ENCODE assay signal across 1 cellular context in the genomic region with DNA sequence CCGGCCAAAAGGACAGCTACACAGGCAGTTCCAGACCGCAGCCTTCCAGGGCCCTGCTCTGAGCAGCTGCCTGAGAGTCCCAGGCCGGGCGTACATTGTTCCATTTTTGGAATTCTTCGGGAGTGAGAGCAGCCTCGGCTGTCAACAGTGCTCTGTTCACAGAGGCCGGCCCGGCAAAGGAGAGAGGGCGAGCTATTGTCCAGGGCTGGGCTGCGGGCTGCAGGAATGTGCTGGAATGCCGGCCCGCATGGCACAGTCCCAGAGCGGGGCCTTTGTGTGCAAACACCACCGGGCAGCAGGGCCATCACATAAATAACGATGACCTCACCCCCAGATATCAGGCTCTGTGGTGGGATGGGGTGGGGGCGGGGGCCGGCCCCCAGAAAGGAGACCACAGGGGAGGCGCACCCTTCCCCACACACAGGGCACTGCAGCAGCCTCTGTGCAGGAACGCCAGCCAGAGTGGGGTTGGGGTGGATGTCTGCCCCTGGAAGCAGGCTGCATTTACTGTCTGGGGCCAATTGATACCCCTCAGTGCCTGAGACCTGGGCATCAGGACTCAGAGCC.
TF ChIP-seq lines count a peak whose summit lies in the region.

No MANE protein-coding gene starts in this region.

TF ChIP-seq in HepG2, 621 proteins besides CTCF, POLR2A, EP300 and RAD21 (continued from another document):
- TF ChIP-seq ZIK1 (CRISPR knock-in tag; IDR thresholded peaks at IDR 0.05; ENCODE audit: borderline replicate concordance, low read depth) (0 out of 2 replicates have a peak, but pooled peaks have one; percentile 38), SRSF9 (IDR thresholded peaks at IDR 0.05; ENCODE audit: borderline replicate concordance, insufficient read depth, low read depth, low read length, poor library complexity, severe bottlenecking) (no peak), MAFG (CRISPR knock-in tag; IDR thresholded peaks at IDR 0.05) (no peak), ZSCAN20 (CRISPR knock-in tag; IDR thresholded peaks at IDR 0.05; ENCODE audit: borderline replicate concordance) (peak; percentile 79; the same call in 1 of the 2 replicates), CC2D1A (CRISPR knock-in tag; IDR thresholded peaks at IDR 0.05) (no peak), ZNF350 (CRISPR knock-in tag; IDR thresholded peaks at IDR 0.05; ENCODE audit: borderline replicate concordance, low read depth) (peak; percentile 39; the same call in 1 of the 2 replicates), PPARG (CRISPR knock-in tag; conservative IDR thresholded peaks at IDR 0.05) (peak; percentile 53; the same call in 1 of the 2 replicates), MED1 (CRISPR knock-in tag; IDR thresholded peaks at IDR 0.05) (peak; percentile 77), ZNF782 (CRISPR knock-in tag; IDR thresholded peaks at IDR 0.05; ENCODE audit: borderline replicate concordance) (no peak), ZNF496 (CRISPR knock-in tag; IDR thresholded peaks at IDR 0.05; ENCODE audit: insufficient replicate concordance) (no peak), ZMYM3 (CRISPR knock-in tag; IDR thresholded peaks at IDR 0.05) (no peak), ZNF530 (CRISPR knock-in tag; IDR thresholded peaks at IDR 0.05; ENCODE audit: low read depth) (no peak), STAG1 (CRISPR knock-in tag; IDR thresholded peaks at IDR 0.05) (peak; percentile 34), EHMT2 (IDR thresholded peaks at IDR 0.05; ENCODE audit: borderline replicate concordance, low read depth, low read length) (no peak), ARNTL (CRISPR knock-in tag; IDR thresholded peaks at IDR 0.05) (0 out of 2 replicates have a peak, but pooled peaks have one; percentile 39), SRY (CRISPR knock-in tag; IDR thresholded peaks at IDR 0.05) (0 out of 2 replicates have a peak, but pooled peaks have one; percentile 28), HCFC1 (IDR thresholded peaks at IDR 0.05; ENCODE audit: low read depth, low read length) (no peak), POLR2AphosphoS5 (IDR thresholded peaks at IDR 0.05; ENCODE audit: low read depth, low read length) (no peak), HOXA7 (CRISPR knock-in tag; IDR thresholded peaks at IDR 0.05) (no peak), BHLHE40 (IDR thresholded peaks at IDR 0.05; ENCODE audit: low read length) (0 out of 2 replicates have a peak, but pooled peaks have one; percentile 55), ZNF772 (CRISPR knock-in tag; IDR thresholded peaks at IDR 0.05) (peak; percentile 31; the same call in 1 of the 2 replicates), POGZ (CRISPR knock-in tag; IDR thresholded peaks at IDR 0.05) (no peak)
- TF ChIP-seq, protein P1, sequence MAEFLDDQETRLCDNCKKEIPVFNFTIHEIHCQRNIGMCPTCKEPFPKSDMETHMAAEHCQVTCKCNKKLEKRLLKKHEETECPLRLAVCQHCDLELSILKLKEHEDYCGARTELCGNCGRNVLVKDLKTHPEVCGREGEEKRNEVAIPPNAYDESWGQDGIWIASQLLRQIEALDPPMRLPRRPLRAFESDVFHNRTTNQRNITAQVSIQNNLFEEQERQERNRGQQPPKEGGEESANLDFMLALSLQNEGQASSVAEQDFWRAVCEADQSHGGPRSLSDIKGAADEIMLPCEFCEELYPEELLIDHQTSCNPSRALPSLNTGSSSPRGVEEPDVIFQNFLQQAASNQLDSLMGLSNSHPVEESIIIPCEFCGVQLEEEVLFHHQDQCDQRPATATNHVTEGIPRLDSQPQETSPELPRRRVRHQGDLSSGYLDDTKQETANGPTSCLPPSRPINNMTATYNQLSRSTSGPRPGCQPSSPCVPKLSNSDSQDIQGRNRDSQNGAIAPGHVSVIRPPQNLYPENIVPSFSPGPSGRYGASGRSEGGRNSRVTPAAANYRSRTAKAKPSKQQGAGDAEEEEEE (CRISPR knock-in tag; IDR thresholded peaks at IDR 0.05; ENCODE audit: borderline replicate concordance) = no peak
- TF ChIP-seq, protein P2, sequence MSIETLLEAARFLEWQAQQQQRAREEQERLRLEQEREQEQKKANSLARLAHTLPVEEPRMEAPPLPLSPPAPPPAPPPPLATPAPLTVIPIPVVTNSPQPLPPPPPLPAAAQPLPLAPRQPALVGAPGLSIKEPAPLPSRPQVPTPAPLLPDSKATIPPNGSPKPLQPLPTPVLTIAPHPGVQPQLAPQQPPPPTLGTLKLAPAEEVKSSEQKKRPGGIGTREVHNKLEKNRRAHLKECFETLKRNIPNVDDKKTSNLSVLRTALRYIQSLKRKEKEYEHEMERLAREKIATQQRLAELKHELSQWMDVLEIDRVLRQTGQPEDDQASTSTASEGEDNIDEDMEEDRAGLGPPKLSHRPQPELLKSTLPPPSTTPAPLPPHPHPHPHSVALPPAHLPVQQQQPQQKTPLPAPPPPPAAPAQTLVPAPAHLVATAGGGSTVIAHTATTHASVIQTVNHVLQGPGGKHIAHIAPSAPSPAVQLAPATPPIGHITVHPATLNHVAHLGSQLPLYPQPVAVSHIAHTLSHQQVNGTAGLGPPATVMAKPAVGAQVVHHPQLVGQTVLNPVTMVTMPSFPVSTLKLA (IDR thresholded peaks at IDR 0.05) = 0 out of 2 replicates have a peak, but pooled peaks have one; percentile 28
- TF ChIP-seq, protein P3, sequence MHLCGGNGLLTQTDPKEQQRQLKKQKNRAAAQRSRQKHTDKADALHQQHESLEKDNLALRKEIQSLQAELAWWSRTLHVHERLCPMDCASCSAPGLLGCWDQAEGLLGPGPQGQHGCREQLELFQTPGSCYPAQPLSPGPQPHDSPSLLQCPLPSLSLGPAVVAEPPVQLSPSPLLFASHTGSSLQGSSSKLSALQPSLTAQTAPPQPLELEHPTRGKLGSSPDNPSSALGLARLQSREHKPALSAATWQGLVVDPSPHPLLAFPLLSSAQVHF (CRISPR knock-in tag; IDR thresholded peaks at IDR 0.05) = no peak
- TF ChIP-seq, protein P4, sequence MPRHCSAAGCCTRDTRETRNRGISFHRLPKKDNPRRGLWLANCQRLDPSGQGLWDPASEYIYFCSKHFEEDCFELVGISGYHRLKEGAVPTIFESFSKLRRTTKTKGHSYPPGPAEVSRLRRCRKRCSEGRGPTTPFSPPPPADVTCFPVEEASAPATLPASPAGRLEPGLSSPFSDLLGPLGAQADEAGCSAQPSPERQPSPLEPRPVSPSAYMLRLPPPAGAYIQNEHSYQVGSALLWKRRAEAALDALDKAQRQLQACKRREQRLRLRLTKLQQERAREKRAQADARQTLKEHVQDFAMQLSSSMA (CRISPR knock-in tag; IDR thresholded peaks at IDR 0.05) = no peak
- TF ChIP-seq, protein P5, sequence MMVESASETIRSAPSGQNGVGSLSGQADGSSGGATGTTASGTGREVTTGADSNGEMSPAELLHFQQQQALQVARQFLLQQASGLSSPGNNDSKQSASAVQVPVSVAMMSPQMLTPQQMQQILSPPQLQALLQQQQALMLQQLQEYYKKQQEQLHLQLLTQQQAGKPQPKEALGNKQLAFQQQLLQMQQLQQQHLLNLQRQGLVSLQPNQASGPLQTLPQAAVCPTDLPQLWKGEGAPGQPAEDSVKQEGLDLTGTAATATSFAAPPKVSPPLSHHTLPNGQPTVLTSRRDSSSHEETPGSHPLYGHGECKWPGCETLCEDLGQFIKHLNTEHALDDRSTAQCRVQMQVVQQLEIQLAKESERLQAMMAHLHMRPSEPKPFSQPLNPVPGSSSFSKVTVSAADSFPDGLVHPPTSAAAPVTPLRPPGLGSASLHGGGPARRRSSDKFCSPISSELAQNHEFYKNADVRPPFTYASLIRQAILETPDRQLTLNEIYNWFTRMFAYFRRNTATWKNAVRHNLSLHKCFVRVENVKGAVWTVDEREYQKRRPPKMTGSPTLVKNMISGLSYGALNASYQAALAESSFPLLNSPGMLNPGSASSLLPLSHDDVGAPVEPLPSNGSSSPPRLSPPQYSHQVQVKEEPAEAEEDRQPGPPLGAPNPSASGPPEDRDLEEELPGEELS (CRISPR knock-in tag; IDR thresholded peaks at IDR 0.05) = peak; percentile 73
- TF ChIP-seq, protein P6, sequence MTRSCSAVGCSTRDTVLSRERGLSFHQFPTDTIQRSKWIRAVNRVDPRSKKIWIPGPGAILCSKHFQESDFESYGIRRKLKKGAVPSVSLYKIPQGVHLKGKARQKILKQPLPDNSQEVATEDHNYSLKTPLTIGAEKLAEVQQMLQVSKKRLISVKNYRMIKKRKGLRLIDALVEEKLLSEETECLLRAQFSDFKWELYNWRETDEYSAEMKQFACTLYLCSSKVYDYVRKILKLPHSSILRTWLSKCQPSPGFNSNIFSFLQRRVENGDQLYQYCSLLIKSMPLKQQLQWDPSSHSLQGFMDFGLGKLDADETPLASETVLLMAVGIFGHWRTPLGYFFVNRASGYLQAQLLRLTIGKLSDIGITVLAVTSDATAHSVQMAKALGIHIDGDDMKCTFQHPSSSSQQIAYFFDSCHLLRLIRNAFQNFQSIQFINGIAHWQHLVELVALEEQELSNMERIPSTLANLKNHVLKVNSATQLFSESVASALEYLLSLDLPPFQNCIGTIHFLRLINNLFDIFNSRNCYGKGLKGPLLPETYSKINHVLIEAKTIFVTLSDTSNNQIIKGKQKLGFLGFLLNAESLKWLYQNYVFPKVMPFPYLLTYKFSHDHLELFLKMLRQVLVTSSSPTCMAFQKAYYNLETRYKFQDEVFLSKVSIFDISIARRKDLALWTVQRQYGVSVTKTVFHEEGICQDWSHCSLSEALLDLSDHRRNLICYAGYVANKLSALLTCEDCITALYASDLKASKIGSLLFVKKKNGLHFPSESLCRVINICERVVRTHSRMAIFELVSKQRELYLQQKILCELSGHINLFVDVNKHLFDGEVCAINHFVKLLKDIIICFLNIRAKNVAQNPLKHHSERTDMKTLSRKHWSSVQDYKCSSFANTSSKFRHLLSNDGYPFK (CRISPR knock-in tag; IDR thresholded peaks at IDR 0.05; ENCODE audit: borderline replicate concordance) = no peak
- TF ChIP-seq, protein P7, sequence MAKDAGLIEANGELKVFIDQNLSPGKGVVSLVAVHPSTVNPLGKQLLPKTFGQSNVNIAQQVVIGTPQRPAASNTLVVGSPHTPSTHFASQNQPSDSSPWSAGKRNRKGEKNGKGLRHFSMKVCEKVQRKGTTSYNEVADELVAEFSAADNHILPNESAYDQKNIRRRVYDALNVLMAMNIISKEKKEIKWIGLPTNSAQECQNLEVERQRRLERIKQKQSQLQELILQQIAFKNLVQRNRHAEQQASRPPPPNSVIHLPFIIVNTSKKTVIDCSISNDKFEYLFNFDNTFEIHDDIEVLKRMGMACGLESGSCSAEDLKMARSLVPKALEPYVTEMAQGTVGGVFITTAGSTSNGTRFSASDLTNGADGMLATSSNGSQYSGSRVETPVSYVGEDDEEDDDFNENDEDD (CRISPR knock-in tag; IDR thresholded peaks at IDR 0.05; ENCODE audit: borderline replicate concordance) = peak; percentile 68; the same call in 1 of the 2 replicates
- TF ChIP-seq, protein P8, sequence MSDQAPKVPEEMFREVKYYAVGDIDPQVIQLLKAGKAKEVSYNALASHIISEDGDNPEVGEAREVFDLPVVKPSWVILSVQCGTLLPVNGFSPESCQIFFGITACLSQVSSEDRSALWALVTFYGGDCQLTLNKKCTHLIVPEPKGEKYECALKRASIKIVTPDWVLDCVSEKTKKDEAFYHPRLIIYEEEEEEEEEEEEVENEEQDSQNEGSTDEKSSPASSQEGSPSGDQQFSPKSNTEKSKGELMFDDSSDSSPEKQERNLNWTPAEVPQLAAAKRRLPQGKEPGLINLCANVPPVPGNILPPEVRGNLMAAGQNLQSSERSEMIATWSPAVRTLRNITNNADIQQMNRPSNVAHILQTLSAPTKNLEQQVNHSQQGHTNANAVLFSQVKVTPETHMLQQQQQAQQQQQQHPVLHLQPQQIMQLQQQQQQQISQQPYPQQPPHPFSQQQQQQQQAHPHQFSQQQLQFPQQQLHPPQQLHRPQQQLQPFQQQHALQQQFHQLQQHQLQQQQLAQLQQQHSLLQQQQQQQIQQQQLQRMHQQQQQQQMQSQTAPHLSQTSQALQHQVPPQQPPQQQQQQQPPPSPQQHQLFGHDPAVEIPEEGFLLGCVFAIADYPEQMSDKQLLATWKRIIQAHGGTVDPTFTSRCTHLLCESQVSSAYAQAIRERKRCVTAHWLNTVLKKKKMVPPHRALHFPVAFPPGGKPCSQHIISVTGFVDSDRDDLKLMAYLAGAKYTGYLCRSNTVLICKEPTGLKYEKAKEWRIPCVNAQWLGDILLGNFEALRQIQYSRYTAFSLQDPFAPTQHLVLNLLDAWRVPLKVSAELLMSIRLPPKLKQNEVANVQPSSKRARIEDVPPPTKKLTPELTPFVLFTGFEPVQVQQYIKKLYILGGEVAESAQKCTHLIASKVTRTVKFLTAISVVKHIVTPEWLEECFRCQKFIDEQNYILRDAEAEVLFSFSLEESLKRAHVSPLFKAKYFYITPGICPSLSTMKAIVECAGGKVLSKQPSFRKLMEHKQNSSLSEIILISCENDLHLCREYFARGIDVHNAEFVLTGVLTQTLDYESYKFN (CRISPR knock-in tag; conservative IDR thresholded peaks at IDR 0.05) = peak; percentile 62
TF ChIP-seq in HepG2: peak in this region for 148.
